In the genomic region with DNA sequence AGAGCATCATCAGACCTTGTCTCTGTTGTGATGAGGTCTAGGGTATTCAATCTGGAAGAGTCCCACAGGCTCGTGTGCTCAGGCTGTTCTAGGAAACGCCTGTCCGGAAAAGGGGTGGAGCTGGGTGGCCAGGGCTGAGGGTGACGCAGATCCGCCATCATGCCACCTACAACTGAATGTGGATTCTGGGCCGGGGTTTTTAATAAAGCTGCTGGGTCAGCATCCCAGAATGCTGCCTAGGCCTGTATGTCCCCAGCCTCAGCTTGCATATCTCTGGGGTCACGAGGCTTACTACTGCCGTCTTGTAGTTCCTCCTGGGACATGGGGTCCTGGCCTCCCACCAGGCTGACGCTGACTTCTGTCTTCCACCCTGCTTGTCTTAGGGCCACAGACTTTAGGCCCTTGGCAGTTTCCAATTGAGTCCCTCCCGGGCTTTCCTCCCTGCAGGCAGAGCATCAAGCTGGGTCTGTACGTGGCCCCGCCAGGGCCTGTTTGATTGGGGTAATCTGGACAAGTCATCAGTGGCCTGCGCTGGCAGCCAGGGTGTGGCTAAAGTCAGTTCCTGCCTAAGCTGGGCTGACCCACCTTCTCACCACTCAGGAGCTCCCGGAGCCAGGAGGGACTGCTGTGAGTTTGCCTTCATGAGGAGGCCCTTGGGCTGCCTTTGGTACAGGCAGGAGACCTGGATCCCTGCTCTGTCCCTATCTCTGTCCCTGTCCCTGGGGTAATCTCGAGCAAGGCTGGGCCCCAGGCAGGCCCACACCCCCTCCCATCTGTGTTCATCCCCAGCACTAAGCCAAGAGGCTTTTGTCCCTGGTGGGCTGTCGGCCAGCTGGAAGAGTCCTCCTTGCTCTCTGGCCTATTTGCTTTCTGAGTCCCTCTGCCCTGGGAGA, we compare ENCODE assay signal across 1 cellular context.
A peak's percentile ranks its signal among the peaks of the same experiment; 100 is the strongest.
TF ChIP-seq lines count a peak whose summit lies in the region.

No MANE protein-coding gene starts in this region.

TF ChIP-seq in K562, 482 proteins besides CTCF, POLR2A, EP300 and RAD21 (continued from another document and continues in another):
- TF ChIP-seq, protein P1, sequence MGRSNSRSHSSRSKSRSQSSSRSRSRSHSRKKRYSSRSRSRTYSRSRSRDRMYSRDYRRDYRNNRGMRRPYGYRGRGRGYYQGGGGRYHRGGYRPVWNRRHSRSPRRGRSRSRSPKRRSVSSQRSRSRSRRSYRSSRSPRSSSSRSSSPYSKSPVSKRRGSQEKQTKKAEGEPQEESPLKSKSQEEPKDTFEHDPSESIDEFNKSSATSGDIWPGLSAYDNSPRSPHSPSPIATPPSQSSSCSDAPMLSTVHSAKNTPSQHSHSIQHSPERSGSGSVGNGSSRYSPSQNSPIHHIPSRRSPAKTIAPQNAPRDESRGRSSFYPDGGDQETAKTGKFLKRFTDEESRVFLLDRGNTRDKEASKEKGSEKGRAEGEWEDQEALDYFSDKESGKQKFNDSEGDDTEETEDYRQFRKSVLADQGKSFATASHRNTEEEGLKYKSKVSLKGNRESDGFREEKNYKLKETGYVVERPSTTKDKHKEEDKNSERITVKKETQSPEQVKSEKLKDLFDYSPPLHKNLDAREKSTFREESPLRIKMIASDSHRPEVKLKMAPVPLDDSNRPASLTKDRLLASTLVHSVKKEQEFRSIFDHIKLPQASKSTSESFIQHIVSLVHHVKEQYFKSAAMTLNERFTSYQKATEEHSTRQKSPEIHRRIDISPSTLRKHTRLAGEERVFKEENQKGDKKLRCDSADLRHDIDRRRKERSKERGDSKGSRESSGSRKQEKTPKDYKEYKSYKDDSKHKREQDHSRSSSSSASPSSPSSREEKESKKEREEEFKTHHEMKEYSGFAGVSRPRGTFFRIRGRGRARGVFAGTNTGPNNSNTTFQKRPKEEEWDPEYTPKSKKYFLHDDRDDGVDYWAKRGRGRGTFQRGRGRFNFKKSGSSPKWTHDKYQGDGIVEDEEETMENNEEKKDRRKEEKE (IDR thresholded peaks at IDR 0.05; ENCODE audit: borderline replicate concordance in 1 of 2, control insufficient read depth in 1 of 2, low read depth in 2 of 2, low read length in 1 of 2): no peak
- TF ChIP-seq, protein P2, sequence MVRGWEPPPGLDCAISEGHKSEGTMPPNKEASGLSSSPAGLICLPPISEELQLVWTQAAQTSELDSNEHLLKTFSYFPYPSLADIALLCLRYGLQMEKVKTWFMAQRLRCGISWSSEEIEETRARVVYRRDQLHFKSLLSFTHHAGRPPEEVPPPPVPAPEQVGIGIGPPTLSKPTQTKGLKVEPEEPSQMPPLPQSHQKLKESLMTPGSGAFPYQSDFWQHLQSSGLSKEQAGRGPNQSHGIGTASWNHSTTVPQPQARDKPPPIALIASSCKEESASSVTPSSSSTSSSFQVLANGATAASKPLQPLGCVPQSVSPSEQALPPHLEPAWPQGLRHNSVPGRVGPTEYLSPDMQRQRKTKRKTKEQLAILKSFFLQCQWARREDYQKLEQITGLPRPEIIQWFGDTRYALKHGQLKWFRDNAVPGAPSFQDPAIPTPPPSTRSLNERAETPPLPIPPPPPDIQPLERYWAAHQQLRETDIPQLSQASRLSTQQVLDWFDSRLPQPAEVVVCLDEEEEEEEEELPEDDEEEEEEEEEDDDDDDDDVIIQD (CRISPR knock-in tag; IDR thresholded peaks at IDR 0.05): no peak
- 0 out of 2 replicates have a peak, but pooled peaks have one; percentile 66 for TF ChIP-seq MBD2 (IDR thresholded peaks at IDR 0.05; ENCODE audit: borderline replicate concordance, low read depth)
- no peak for TF ChIP-seq STAG1 (CRISPR knock-in tag; IDR thresholded peaks at IDR 0.05; ENCODE audit: borderline replicate concordance)
- no peak for TF ChIP-seq SMAD2 (IDR thresholded peaks at IDR 0.05; ENCODE audit: low read depth, low read length)
- TF ChIP-seq ZBTB1 (CRISPR knock-in tag; IDR thresholded peaks at IDR 0.05; ENCODE audit: borderline replicate concordance, low read depth): no peak
- TF ChIP-seq NR3C1 (CRISPR knock-in tag; IDR thresholded peaks at IDR 0.05): no peak
- TF ChIP-seq, protein P3, sequence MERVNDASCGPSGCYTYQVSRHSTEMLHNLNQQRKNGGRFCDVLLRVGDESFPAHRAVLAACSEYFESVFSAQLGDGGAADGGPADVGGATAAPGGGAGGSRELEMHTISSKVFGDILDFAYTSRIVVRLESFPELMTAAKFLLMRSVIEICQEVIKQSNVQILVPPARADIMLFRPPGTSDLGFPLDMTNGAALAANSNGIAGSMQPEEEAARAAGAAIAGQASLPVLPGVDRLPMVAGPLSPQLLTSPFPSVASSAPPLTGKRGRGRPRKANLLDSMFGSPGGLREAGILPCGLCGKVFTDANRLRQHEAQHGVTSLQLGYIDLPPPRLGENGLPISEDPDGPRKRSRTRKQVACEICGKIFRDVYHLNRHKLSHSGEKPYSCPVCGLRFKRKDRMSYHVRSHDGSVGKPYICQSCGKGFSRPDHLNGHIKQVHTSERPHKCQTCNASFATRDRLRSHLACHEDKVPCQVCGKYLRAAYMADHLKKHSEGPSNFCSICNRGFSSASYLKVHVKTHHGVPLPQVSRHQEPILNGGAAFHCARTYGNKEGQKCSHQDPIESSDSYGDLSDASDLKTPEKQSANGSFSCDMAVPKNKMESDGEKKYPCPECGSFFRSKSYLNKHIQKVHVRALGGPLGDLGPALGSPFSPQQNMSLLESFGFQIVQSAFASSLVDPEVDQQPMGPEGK (CRISPR knock-in tag; IDR thresholded peaks at IDR 0.05; ENCODE audit: borderline replicate concordance): no peak
- TF ChIP-seq PCBP1 (IDR thresholded peaks at IDR 0.05; ENCODE audit: low read depth, low read length, poor library complexity, severe bottlenecking): no peak
- no peak for TF ChIP-seq KLF13 (tag; IDR thresholded peaks at IDR 0.05; ENCODE audit: borderline replicate concordance, low read depth)
- TF ChIP-seq ZEB2 (IDR thresholded peaks at IDR 0.05): no peak
- TF ChIP-seq, protein P4, sequence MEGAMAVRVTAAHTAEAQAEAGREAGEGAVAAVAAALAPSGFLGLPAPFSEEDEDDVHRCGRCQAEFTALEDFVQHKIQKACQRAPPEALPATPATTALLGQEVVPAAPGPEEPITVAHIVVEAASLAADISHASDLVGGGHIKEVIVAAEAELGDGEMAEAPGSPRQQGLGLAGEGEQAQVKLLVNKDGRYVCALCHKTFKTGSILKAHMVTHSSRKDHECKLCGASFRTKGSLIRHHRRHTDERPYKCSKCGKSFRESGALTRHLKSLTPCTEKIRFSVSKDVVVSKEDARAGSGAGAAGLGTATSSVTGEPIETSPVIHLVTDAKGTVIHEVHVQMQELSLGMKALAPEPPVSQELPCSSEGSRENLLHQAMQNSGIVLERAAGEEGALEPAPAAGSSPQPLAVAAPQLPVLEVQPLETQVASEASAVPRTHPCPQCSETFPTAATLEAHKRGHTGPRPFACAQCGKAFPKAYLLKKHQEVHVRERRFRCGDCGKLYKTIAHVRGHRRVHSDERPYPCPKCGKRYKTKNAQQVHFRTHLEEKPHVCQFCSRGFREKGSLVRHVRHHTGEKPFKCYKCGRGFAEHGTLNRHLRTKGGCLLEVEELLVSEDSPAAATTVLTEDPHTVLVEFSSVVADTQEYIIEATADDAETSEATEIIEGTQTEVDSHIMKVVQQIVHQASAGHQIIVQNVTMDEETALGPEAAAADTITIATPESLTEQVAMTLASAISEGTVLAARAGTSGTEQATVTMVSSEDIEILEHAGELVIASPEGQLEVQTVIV (CRISPR knock-in tag; IDR thresholded peaks at IDR 0.05; ENCODE audit: borderline replicate concordance): no peak
- TF ChIP-seq CHD4 (IDR thresholded peaks at IDR 0.05; ENCODE audit: insufficient read depth, insufficient replicate concordance, low read depth, low read length, poor library complexity, severe bottlenecking): no peak
- no peak for TF ChIP-seq BRCA1 (IDR thresholded peaks at IDR 0.05)
- TF ChIP-seq BRCA1 (CRISPR knock-in tag; IDR thresholded peaks at IDR 0.05): no peak
- TF ChIP-seq, protein P5, sequence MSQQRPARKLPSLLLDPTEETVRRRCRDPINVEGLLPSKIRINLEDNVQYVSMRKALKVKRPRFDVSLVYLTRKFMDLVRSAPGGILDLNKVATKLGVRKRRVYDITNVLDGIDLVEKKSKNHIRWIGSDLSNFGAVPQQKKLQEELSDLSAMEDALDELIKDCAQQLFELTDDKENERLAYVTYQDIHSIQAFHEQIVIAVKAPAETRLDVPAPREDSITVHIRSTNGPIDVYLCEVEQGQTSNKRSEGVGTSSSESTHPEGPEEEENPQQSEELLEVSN (IDR thresholded peaks at IDR 0.05; ENCODE audit: borderline replicate concordance in 1 of 2, extremely low read depth in 1 of 2, insufficient read depth in 1 of 2, insufficient read length in 1 of 2, low read depth in 1 of 2, low read length in 1 of 2, poor library complexity in 1 of 2, severe bottlenecking in 1 of 2): no peak
- no peak for TF ChIP-seq HMG20B (CRISPR knock-in tag; IDR thresholded peaks at IDR 0.05)
- no peak for TF ChIP-seq NBN (IDR thresholded peaks at IDR 0.05; ENCODE audit: low read depth)
- TF ChIP-seq SMAD3 (CRISPR knock-in tag; conservative IDR thresholded peaks at IDR 0.05): no peak
- no peak for TF ChIP-seq DNMT1 (IDR thresholded peaks at IDR 0.05)
- TF ChIP-seq, protein P6, sequence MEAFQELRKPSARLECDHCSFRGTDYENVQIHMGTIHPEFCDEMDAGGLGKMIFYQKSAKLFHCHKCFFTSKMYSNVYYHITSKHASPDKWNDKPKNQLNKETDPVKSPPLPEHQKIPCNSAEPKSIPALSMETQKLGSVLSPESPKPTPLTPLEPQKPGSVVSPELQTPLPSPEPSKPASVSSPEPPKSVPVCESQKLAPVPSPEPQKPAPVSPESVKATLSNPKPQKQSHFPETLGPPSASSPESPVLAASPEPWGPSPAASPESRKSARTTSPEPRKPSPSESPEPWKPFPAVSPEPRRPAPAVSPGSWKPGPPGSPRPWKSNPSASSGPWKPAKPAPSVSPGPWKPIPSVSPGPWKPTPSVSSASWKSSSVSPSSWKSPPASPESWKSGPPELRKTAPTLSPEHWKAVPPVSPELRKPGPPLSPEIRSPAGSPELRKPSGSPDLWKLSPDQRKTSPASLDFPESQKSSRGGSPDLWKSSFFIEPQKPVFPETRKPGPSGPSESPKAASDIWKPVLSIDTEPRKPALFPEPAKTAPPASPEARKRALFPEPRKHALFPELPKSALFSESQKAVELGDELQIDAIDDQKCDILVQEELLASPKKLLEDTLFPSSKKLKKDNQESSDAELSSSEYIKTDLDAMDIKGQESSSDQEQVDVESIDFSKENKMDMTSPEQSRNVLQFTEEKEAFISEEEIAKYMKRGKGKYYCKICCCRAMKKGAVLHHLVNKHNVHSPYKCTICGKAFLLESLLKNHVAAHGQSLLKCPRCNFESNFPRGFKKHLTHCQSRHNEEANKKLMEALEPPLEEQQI (IDR thresholded peaks at IDR 0.05): no peak
- TF ChIP-seq HDAC6 (IDR thresholded peaks at IDR 0.05; ENCODE audit: low read depth, low read length): no peak
- no peak for TF ChIP-seq CBX1 (IDR thresholded peaks at IDR 0.05; ENCODE audit: low read depth)
- TF ChIP-seq HNRNPLL (IDR thresholded peaks at IDR 0.05; ENCODE audit: low read depth, low read length, poor library complexity, severe bottlenecking): no peak
- TF ChIP-seq BRF1 (IDR thresholded peaks at IDR 0.05; ENCODE audit: borderline replicate concordance, extremely low read depth, insufficient read length): no peak
- no peak for TF ChIP-seq ADNP (tag; IDR thresholded peaks at IDR 0.05)
- TF ChIP-seq, protein P7, sequence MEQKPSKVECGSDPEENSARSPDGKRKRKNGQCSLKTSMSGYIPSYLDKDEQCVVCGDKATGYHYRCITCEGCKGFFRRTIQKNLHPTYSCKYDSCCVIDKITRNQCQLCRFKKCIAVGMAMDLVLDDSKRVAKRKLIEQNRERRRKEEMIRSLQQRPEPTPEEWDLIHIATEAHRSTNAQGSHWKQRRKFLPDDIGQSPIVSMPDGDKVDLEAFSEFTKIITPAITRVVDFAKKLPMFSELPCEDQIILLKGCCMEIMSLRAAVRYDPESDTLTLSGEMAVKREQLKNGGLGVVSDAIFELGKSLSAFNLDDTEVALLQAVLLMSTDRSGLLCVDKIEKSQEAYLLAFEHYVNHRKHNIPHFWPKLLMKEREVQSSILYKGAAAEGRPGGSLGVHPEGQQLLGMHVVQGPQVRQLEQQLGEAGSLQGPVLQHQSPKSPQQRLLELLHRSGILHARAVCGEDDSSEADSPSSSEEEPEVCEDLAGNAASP (IDR thresholded peaks at IDR 0.05): no peak
- TF ChIP-seq, protein P8, sequence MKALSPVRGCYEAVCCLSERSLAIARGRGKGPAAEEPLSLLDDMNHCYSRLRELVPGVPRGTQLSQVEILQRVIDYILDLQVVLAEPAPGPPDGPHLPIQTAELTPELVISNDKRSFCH (CRISPR knock-in tag; IDR thresholded peaks at IDR 0.05): no peak
- TF ChIP-seq, protein P8 (tag; IDR thresholded peaks at IDR 0.05): no peak
